Comparison of ENCODE assay signal across 8 cellular contexts in the genomic region with DNA sequence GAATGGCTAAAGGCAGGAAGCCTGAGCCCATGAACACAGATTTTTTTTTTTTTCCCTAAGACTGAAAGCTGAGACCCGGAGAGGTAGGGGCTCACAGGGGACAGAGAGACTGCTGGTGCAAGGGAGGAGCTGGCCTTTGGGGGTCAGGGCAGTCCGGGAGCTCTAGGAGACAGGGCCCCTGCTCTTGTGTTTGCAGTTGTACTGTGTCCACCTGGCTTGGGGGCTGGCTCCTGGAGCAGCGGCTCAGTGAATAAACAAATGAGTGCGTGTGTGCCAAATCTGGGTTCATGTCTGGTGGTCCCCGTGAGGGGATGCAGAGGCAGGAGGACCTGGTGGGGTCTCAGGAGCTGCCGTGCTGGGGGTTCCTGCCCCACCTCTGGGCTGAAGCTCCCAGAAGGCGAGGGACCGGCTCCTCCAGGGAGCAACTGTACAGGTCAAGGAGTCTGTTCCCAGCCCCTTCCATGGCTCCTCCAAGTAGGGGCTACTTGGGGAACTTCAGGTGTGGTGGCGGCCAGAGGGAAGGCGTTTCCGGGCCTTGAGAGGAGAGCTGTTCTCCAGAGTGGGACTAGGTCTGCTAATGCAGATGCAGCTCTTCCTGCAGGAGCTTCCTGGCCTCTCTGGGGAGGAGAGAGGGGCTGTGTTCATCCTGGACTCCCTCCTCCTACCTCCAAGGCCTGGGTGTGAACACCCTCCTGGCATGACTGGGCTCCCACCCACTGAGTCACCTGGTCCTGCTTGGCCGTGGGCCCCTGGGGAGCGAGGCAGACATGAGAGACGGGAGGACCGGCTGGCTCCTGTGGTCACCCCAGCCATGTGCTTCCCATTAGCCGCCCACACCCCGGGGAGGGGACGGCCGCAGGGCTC. TPM values are rescaled to one million over a fixed set of nuclear protein-coding genes. Genes with fewer than 3 reads are reported as not detected.
DNase-seq lines count a peak whose midpoint lies in the region; ATAC-seq, FAIRE-seq and TF ChIP-seq lines count a peak whose summit lies in the region.

No MANE protein-coding gene starts in this region.

- FAIRE-seq in astrocyte (lab: Jason Lieb, UNC) = peak; percentile 70

- H3K27ac ChIP-seq in astrocyte (ENCODE audit: low read depth, low read length) = no peak overlapping the region
- H3K27ac ChIP-seq in iPS-18a (ENCODE audit: low read length) = peak overlapping the region; percentile 93
- H3K27ac ChIP-seq in smooth muscle cell (ENCODE audit: low read depth) = peak overlapping the region; percentile 92
- H3K27ac ChIP-seq in CD8-positive, alpha-beta memory T cell (ENCODE audit: low read depth, low read length) = no peak overlapping the region

- CTCF ChIA-PET in CD8-positive, alpha-beta memory T cell (lab: Charles Lee) = no interaction called here

- H3K79me2 ChIP-seq in astrocyte (ENCODE audit: insufficient read depth, low read length) (no peaks in the 10 kb centered on the region), smooth muscle cell (ENCODE audit: low read depth) (peaks cover 7% of the 10 kb centered on the region)

- H3K9me3 ChIP-seq in astrocyte (ENCODE audit: insufficient read depth, low read depth, low read length) (no peaks in the 10 kb centered on the region), iPS-18a (ENCODE audit: control insufficient read depth, low read depth, low read length) (no peaks in the 10 kb centered on the region), smooth muscle cell (replicated peaks; ENCODE audit: low read depth) (no peaks in the 10 kb centered on the region)
- H3K9me3 ChIP-seq in CD8-positive, alpha-beta memory T cell (ENCODE audit: low read length) = no peaks in the 10 kb centered on the region

- peak overlapping the region; percentile 77 for H3K27ac Mint-ChIP-seq in astrocyte (ENCODE audit: unreplicated experiment)
- H3K27ac Mint-ChIP-seq in CD8-positive, alpha-beta memory T cell = no peak overlapping the region

- H4K20me1 ChIP-seq in astrocyte (ENCODE audit: insufficient read depth, low read length) (no peaks in the 10 kb centered on the region), smooth muscle cell (ENCODE audit: low read depth) (no peaks in the 10 kb centered on the region)

- peaks cover 3% of the 10 kb centered on the region for H3K27me3 Mint-ChIP-seq in astrocyte (ENCODE audit: low read depth, unreplicated experiment)
- H3K27me3 Mint-ChIP-seq in CD8-positive, alpha-beta memory T cell = peaks cover 9 to 18% of the 10 kb centered on the region in 2 donors

- no peak for ATAC-seq in HG02840 (IDR thresholded peaks at IDR 0.05; ENCODE audit: low FRiP score, unreplicated experiment)

- TF ChIP-seq CTCF in astrocyte (IDR thresholded peaks at IDR 0.05; ENCODE audit: insufficient read depth, low read depth, low read length) (no peak), smooth muscle cell (IDR thresholded peaks at IDR 0.05; ENCODE audit: borderline replicate concordance, insufficient read depth, poor library complexity, severe bottlenecking) (no peak)

- peaks cover 28% of the 10 kb centered on the region for H3K4me1 Mint-ChIP-seq in astrocyte (ENCODE audit: low read depth, unreplicated experiment)
- H3K4me1 Mint-ChIP-seq in CD8-positive, alpha-beta memory T cell = no peaks in the 10 kb centered on the region

- no peaks in the 10 kb centered on the region for H3K27me3 ChIP-seq in astrocyte (ENCODE audit: insufficient read depth, low read length)
- H3K27me3 ChIP-seq in iPS-18a (ENCODE audit: control insufficient read depth, insufficient read depth, low read length) = no peaks in the 10 kb centered on the region
- H3K27me3 ChIP-seq in smooth muscle cell (ENCODE audit: low read depth) = no peaks in the 10 kb centered on the region
- H3K27me3 ChIP-seq in CD8-positive, alpha-beta memory T cell (ENCODE audit: insufficient read depth, low read length, poor library complexity, severe bottlenecking) = no peaks in the 10 kb centered on the region

- H3F3A ChIP-seq in smooth muscle cell (ENCODE audit: low read depth) = peaks cover 10% of the 10 kb centered on the region

- no peaks in the 10 kb centered on the region for H3K9me3 Mint-ChIP-seq in astrocyte (ENCODE audit: unreplicated experiment)
- no peaks in the 10 kb centered on the region for H3K9me3 Mint-ChIP-seq in CD8-positive, alpha-beta memory T cell

- POLR2A ChIA-PET in CD8-positive, alpha-beta memory T cell (lab: Charles Lee) = no interaction called here

- H3K4me3 ChIP-seq in astrocyte (ENCODE audit: insufficient read depth, low read depth, low read length) = no peak overlapping the region
- peak overlapping the region; percentile 45 for H3K4me3 ChIP-seq in iPS-18a (ENCODE audit: low read length)
- H3K4me3 ChIP-seq in smooth muscle cell = no peak overlapping the region
- H3K4me3 ChIP-seq in CD8-positive, alpha-beta memory T cell (ENCODE audit: low read length) = no peak overlapping the region

- DNase-seq in HS-27A (ENCODE audit: low read depth) (peak; percentile 59), astrocyte (ENCODE audit: low read depth) (peak; percentile 91), smooth muscle cell (lab: John Stamatoyannopoulos, UW; ENCODE audit: unreplicated experiment) (peak; percentile 45), putamen (ENCODE audit: low spot score) (no peak), NCI-H2107 (lab: John Stamatoyannopoulos, UW) (no peak)
- DNase-seq in CD8-positive, alpha-beta memory T cell = no peak

- no peak overlapping the region for H3K9ac ChIP-seq in astrocyte (ENCODE audit: low read length)
- peak overlapping the region; percentile 58 for H3K9ac ChIP-seq in iPS-18a (ENCODE audit: low read length)
- H3K9ac ChIP-seq in smooth muscle cell (ENCODE audit: low read depth) = no peak overlapping the region

- peak overlapping the region; percentile 56 for H3K4me3 Mint-ChIP-seq in astrocyte (ENCODE audit: unreplicated experiment)
- no peak overlapping the region for H3K4me3 Mint-ChIP-seq in CD8-positive, alpha-beta memory T cell

- no peaks in the 10 kb centered on the region for H3K36me3 Mint-ChIP-seq in astrocyte (ENCODE audit: low read depth, unreplicated experiment)
- H3K36me3 Mint-ChIP-seq in CD8-positive, alpha-beta memory T cell = no peaks in the 10 kb centered on the region

- H3K4me1 ChIP-seq in astrocyte (ENCODE audit: insufficient read depth, low read length) = peaks cover 26% of the 10 kb centered on the region
- peaks cover 3% of the 10 kb centered on the region for H3K4me1 ChIP-seq in iPS-18a (ENCODE audit: control insufficient read depth, low read depth, low read length)
- H3K4me1 ChIP-seq in smooth muscle cell (ENCODE audit: low read depth) = peaks cover 26% of the 10 kb centered on the region
- no peaks in the 10 kb centered on the region for H3K4me1 ChIP-seq in CD8-positive, alpha-beta memory T cell (ENCODE audit: insufficient read depth, low read length)

- H3K4me2 ChIP-seq in astrocyte (ENCODE audit: low read length) (peak overlapping the region; percentile 56), smooth muscle cell (peak overlapping the region; percentile 58)

- WGBS in smooth muscle cell (ENCODE audit: low lambda C conversion rate) = 46% methylated on average over 19 of the region's 19 CpGs

- H3K36me3 ChIP-seq in astrocyte (ENCODE audit: insufficient read depth, low read length) (no peaks in the 10 kb centered on the region), iPS-18a (ENCODE audit: control insufficient read depth, low read depth, low read length) (no peaks in the 10 kb centered on the region), smooth muscle cell (ENCODE audit: low read depth) (no peaks in the 10 kb centered on the region)
- H3K36me3 ChIP-seq in CD8-positive, alpha-beta memory T cell (ENCODE audit: insufficient read depth, low read length) = no peaks in the 10 kb centered on the region

- H2AFZ ChIP-seq in astrocyte (ENCODE audit: low read depth, low read length) = peak overlapping the region; percentile 46
- no peak overlapping the region for H2AFZ ChIP-seq in smooth muscle cell (ENCODE audit: low read depth)

RNA-seq across cellular contexts. Expression of gene FBXO7, which starts 57.6 kb away (rescaled TPM):
- total RNA-seq in astrocyte = 85.2 and 85.9 TPM in 2 replicates
- total RNA-seq in smooth muscle cell = 126 and 138 TPM in 2 replicates
- 141 and 149 TPM in 2 replicates for polyA plus RNA-seq in smooth muscle cell
- 10 to 100 TPM; 79.7 to 81.0 TPM for total RNA-seq in CD8-positive, alpha-beta memory T cell
- 166 TPM for polyA plus RNA-seq in CD8-positive, alpha-beta memory T cell

Comparison
In these comparisons a context has a peak if more than half of its experiments do, and no peak if none do; other contexts are left out.
1. DNase-seq: peak in HS-27A (single experiment), astrocyte (single experiment) and smooth muscle cell (single experiment); none in putamen (single experiment), CD8-positive, alpha-beta memory T cell (0 of 5) and NCI-H2107 (single experiment).
2. H3K27ac ChIP-seq: peak in iPS-18a (single experiment) and smooth muscle cell (single experiment); none in astrocyte (single experiment) and CD8-positive, alpha-beta memory T cell (single experiment).